In genomic region chr2:235303499-235304291, GRCh38 we compare ENCODE assay signal across 23 cellular contexts.
DNase-seq lines count a peak whose midpoint lies in the region; ATAC-seq and TF ChIP-seq lines count a peak whose summit lies in the region.
"Had no signal": no experiment of that assay in that cellular context is flagged by ENCODE, and none has a peak within 500 bp of the region (broad histone marks: within the 10 kb centered on the region; RNA-seq: fewer than 3 reads in every experiment).

No MANE protein-coding gene starts in this region.

- H3K4me1 ChIP-seq in PC-3 (ENCODE audit: insufficient read depth, low read length) (no peaks in the 10 kb centered on the region), esophagus muscularis mucosa (no peaks in the 10 kb centered on the region), breast epithelium (peaks cover 0 to 6% of the 10 kb centered on the region in 2 donors), PC-9 (replicated peaks; ENCODE audit: insufficient read depth) (peaks cover 9% of the 10 kb centered on the region)
- H3K4me1 ChIP-seq: right lobe of liver, stomach, tibial artery had no signal

- H3K4me3 ChIP-seq in GM12864 (ENCODE audit: low read depth, low read length) (no peak overlapping the region), PC-3 (ENCODE audit: low read length) (no peak overlapping the region), esophagus muscularis mucosa (no peak overlapping the region), breast epithelium (no peak overlapping the region), PC-9 (no peak overlapping the region)
- H3K4me3 ChIP-seq: GM12878, right lobe of liver, stomach, tibial artery had no signal

- H3K27me3 ChIP-seq in PC-3 (ENCODE audit: low read length): no peaks in the 10 kb centered on the region
- peaks cover 0 to 36% (median 0%) of the 10 kb centered on the region in 4 donors for H3K27me3 ChIP-seq in esophagus muscularis mucosa
- no peaks in the 10 kb centered on the region for H3K27me3 ChIP-seq in breast epithelium
- H3K27me3 ChIP-seq in PC-9 (ENCODE audit: insufficient read depth, low read depth): no peaks in the 10 kb centered on the region
- H3K27me3 ChIP-seq: right lobe of liver had no signal

- peaks cover 50% of the 10 kb centered on the region for H3K27me3 Mint-ChIP-seq in osteocyte (ENCODE audit: unreplicated experiment)
- H3K27me3 Mint-ChIP-seq in effector memory CD8-positive, alpha-beta T cell: peaks cover 47 to 75% of the 10 kb centered on the region in 2 donors

- H3K9ac ChIP-seq in PC-3 (ENCODE audit: low read length): no peak overlapping the region

- no peak overlapping the region for H3K27ac Mint-ChIP-seq in osteocyte (ENCODE audit: unreplicated experiment)
- H3K27ac Mint-ChIP-seq in effector memory CD8-positive, alpha-beta T cell: no peak overlapping the region
- H3K27ac Mint-ChIP-seq: activated naive CD8-positive, alpha-beta T cell; CD4-positive, alpha-beta memory T cell; nephron progenitor cell; T-helper 2 cell treated with Interferon-gamma antibody and Interleukin-4, amounts not matched to agents 5 μg/mL and 100 μg/mL, for 36 hours had no signal

- BruUV-seq in PC-3 (replicated peaks; lab: Mats Ljungman, UMichigan) (no TSS peak), PC-9 (replicated peaks; lab: Mats Ljungman, UMichigan) (no TSS peak)

- H3K4me3 Mint-ChIP-seq in osteocyte (ENCODE audit: unreplicated experiment): no peak overlapping the region
- H3K4me3 Mint-ChIP-seq in effector memory CD8-positive, alpha-beta T cell: no peak overlapping the region
- H3K4me3 Mint-ChIP-seq: activated naive CD8-positive, alpha-beta T cell; CD4-positive, alpha-beta memory T cell; nephron progenitor cell; T-helper 2 cell treated with Interferon-gamma antibody and Interleukin-4, amounts not matched to agents 5 μg/mL and 100 μg/mL, for 36 hours had no signal

- 74% methylated on average over 18 of the region's 18 CpGs for WGBS in esophagus muscularis mucosa

- peaks cover 13% of the 10 kb centered on the region for H3K4me1 Mint-ChIP-seq in osteocyte (ENCODE audit: unreplicated experiment)
- H3K4me1 Mint-ChIP-seq in effector memory CD8-positive, alpha-beta T cell (ENCODE audit: low read depth in 2 of 2): peaks cover 0 to 3% of the 10 kb centered on the region in 2 donors
- H3K4me1 Mint-ChIP-seq: CD4-positive, alpha-beta memory T cell had no signal

- no peak for TF ChIP-seq POLR2A in esophagus muscularis mucosa (IDR thresholded peaks at IDR 0.05; ENCODE audit: low read depth)
- TF ChIP-seq POLR2A in breast epithelium (IDR thresholded peaks at IDR 0.05): no peak

- no peaks in the 10 kb centered on the region for H3K9me2 ChIP-seq in PC-3 (replicated peaks; ENCODE audit: low read length)
- H3K9me2 ChIP-seq in PC-9 (ENCODE audit: insufficient read depth): no peaks in the 10 kb centered on the region

- intact Hi-C loops in PC-3 (cut with micrococcal nuclease): no loop called here
- intact Hi-C loops in esophagus muscularis mucosa (cut with DNase I): no loop called here
- intact Hi-C loops in breast epithelium (cut with DNase I; ENCODE audit: low total_unique reads): no loop called here
- intact Hi-C loops in PC-9 (cut with micrococcal nuclease; ENCODE audit: unreplicated experiment): no loop called here

- H3K4me2 ChIP-seq in PC-3 (ENCODE audit: low read length) (no peak overlapping the region), PC-9 (no peak overlapping the region)

- CTCF ChIA-PET in PC-3 (lab: Charles Lee): no interaction called here
- CTCF ChIA-PET in PC-9 (lab: Charles Lee): interaction anchor here (0.6 kb wide), 1 partner anchor 36 kb away, joined by 3 read pairs; no protein-coding TSS in a partner anchor

- H3K27ac ChIP-seq in PC-3 (ENCODE audit: low read length) (no peak overlapping the region), esophagus muscularis mucosa (replicated peaks in 1 of 4) (no peak overlapping the region), breast epithelium (no peak overlapping the region), PC-9 (no peak overlapping the region)
- H3K27ac ChIP-seq: right lobe of liver, stomach, tibial artery had no signal

- H3K36me3 Mint-ChIP-seq in osteocyte (ENCODE audit: unreplicated experiment): peaks cover 1% of the 10 kb centered on the region
- H3K36me3 Mint-ChIP-seq in effector memory CD8-positive, alpha-beta T cell (ENCODE audit: insufficient read depth): no peaks in the 10 kb centered on the region
- H3K36me3 Mint-ChIP-seq: activated naive CD8-positive, alpha-beta T cell; CD4-positive, alpha-beta memory T cell had no signal

- TF ChIP-seq CTCF in GM12864 (IDR thresholded peaks at IDR 0.05; ENCODE audit: low read depth, low read length, missing control alignments): peak; percentile 10
- peak; percentile 44 for TF ChIP-seq CTCF in PC-3 (conservative IDR thresholded peaks at IDR 0.05; ENCODE audit: low read depth, low read length)
- no peak for TF ChIP-seq CTCF in esophagus muscularis mucosa (IDR thresholded peaks at IDR 0.05)
- TF ChIP-seq CTCF in osteocyte (IDR thresholded peaks at IDR 0.05): peak; percentile 15
- no peak for TF ChIP-seq CTCF in breast epithelium (IDR thresholded peaks at IDR 0.05)
- no peak for TF ChIP-seq CTCF in PC-9 (conservative IDR thresholded peaks at IDR 0.05)

- H2AFZ ChIP-seq in PC-3 (ENCODE audit: low read length) (no peak overlapping the region), PC-9 (no peak overlapping the region)

- POLR2A ChIA-PET in PC-3 (lab: Charles Lee; ENCODE audit: unreplicated experiment): no interaction called here
- POLR2A ChIA-PET in PC-9 (lab: Charles Lee; ENCODE audit: unreplicated experiment): interaction anchor here (0.5 kb wide), 1 partner anchor 9 kb away, joined by 4 read pairs; no protein-coding TSS in a partner anchor

- no peaks in the 10 kb centered on the region for H3K79me2 ChIP-seq in PC-3 (ENCODE audit: low read length)
- no peaks in the 10 kb centered on the region for H3K79me2 ChIP-seq in PC-9 (ENCODE audit: low read depth)

- no peaks in the 10 kb centered on the region for H4K20me1 ChIP-seq in PC-3 (ENCODE audit: low read length)
- no peaks in the 10 kb centered on the region for H4K20me1 ChIP-seq in PC-9 (ENCODE audit: insufficient read depth)

- no peaks in the 10 kb centered on the region for H3K9me3 Mint-ChIP-seq in osteocyte (ENCODE audit: unreplicated experiment)
- H3K9me3 Mint-ChIP-seq in effector memory CD8-positive, alpha-beta T cell: no peaks in the 10 kb centered on the region
- H3K9me3 Mint-ChIP-seq: T-helper 2 cell treated with Interferon-gamma antibody and Interleukin-4, amounts not matched to agents 5 μg/mL and 100 μg/mL, for 36 hours had no signal

- H3F3A ChIP-seq in PC-3 (ENCODE audit: low read length, unreplicated experiment) (no peaks in the 10 kb centered on the region), PC-9 (ENCODE audit: insufficient read depth, low read depth) (peaks cover 9% of the 10 kb centered on the region; the same call in 1 of the 2 replicates)

- H3K9me3 ChIP-seq in PC-3 (ENCODE audit: low read length) (no peaks in the 10 kb centered on the region), esophagus muscularis mucosa (no peaks in the 10 kb centered on the region), breast epithelium (no peaks in the 10 kb centered on the region), PC-9 (ENCODE audit: insufficient read depth, low read depth) (no peaks in the 10 kb centered on the region; the same call in none of the 2 replicates)
- H3K9me3 ChIP-seq: right lobe of liver, stomach, tibial artery had no signal

- DNase-seq in GM12864 (ENCODE audit: low read depth) (no peak), PC-3 (no peak), esophagus muscularis mucosa (ENCODE audit: extremely low spot score) (peak; percentile 86), osteocyte (ENCODE audit: extremely low spot score, unreplicated experiment) (peak; percentile 80), breast epithelium (ENCODE audit: low spot score in 2 of 2) (no peak), PC-9 (no peak)
- DNase-seq in effector memory CD8-positive, alpha-beta T cell: no peak
- DNase-seq: activated CD8-positive, alpha-beta memory T cell treated with anti-CD3 and anti-CD28 coated beads, Interleukin-2, amount 50 U/mL, for 4 hours; CD4-positive, alpha-beta memory T cell; NCI-H1105 treated with DMSO at 0.1 percent for 48 hours; NCI-H2081; NCI-H446; NCI-H82; nephron progenitor cell; OCI-M1; posterior cingulate gyrus; right lobe of liver; Right ventricle myocardium superior; stomach; tibial artery had no signal

- H3K36me3 ChIP-seq in PC-3 (ENCODE audit: low read depth, low read length): no peaks in the 10 kb centered on the region
- no peaks in the 10 kb centered on the region for H3K36me3 ChIP-seq in esophagus muscularis mucosa
- H3K36me3 ChIP-seq in breast epithelium: no peaks in the 10 kb centered on the region
- no peaks in the 10 kb centered on the region for H3K36me3 ChIP-seq in PC-9 (ENCODE audit: low read depth)
- H3K36me3 ChIP-seq: right lobe of liver, stomach, tibial artery had no signal

- ATAC-seq in PC-3: no peak
- no peak for ATAC-seq in effector memory CD8-positive, alpha-beta T cell (replicated peaks)
- ATAC-seq: GM12878 had no signal

- TF ChIP-seq EP300 in esophagus muscularis mucosa (IDR thresholded peaks at IDR 0.05): no peak

Comparison
In these comparisons a context has a peak if more than half of its experiments do, and no peak if none do; other contexts are left out.
1. DNase-seq: peak in esophagus muscularis mucosa (single experiment) and osteocyte (single experiment); none in GM12864 (single experiment), PC-3 (single experiment), breast epithelium (0 of 2), effector memory CD8-positive, alpha-beta T cell (0 of 3) and PC-9 (0 of 2).
2. CTCF ChIP-seq: peak in GM12864 (single experiment), PC-3 (single experiment) and osteocyte (single experiment); none in esophagus muscularis mucosa (0 of 3), breast epithelium (0 of 3) and PC-9 (single experiment).